ENCODE assay signal across 12 cellular contexts in the genomic region with DNA sequence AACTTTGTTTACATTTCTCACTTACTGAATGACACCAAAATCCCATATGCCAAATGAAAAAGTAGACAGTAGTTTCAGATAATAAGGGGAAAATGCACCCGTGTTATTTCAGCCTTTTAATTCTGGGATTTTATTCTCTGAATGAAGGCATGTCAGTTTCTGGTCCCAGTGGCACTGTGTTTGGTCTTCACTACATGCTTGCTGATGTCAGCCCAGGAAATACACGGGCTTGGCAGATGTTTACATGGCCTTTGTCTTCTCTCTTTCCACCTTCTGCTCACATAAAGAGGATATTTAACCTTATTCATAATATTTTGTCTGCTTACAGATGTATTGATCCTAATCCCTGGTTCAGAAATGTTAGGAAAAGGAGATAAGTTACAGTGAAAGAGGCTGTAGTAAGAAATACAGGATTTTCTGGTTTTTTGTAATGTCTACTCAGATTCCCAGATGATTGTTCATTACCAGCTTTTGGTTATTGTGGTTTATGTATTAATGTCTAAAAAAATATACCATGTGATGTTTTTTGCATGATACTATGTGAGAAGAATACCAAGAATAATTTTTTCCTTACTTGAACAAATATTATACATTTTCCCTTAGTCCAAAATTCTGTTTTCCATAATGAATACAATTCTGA. TPM values are rescaled to one million over a fixed set of nuclear protein-coding genes. Genes with fewer than 3 reads are reported as not detected.
DNase-seq lines count a peak whose midpoint lies in the region; ATAC-seq and TF ChIP-seq lines count a peak whose summit lies in the region.
"Had no signal": no experiment of that assay in that cellular context is flagged by ENCODE, and none has a peak within 500 bp of the region (broad histone marks: within the 10 kb centered on the region; RNA-seq: fewer than 3 reads in every experiment).

No MANE protein-coding gene starts in this region.

- H3K79me2 ChIP-seq in GM23338 (replicated peaks; ENCODE audit: insufficient read depth), result peaks cover 73% of the 10 kb centered on the region

- no peak for DNase-seq in GM23338 (ENCODE audit: low spot score)
- DNase-seq in fibroblast of pulmonary artery (ENCODE audit: low read depth), result peak; percentile 52
- DNase-seq in NCI-H146 treated with DMSO at 0.1 percent for 48 hours (lab: John Stamatoyannopoulos, UW; ENCODE audit: unreplicated experiment), result no peak
- no peak for DNase-seq in stimulated activated CD4-positive, alpha-beta T cell treated with anti-CD3 and anti-CD28 coated beads, Interleukin-2, amount 100 ng/mL, for 24 hours
- no peak for DNase-seq in head of caudate nucleus
- DNase-seq: activated CD4-positive, alpha-beta memory T cell treated with anti-CD3 and anti-CD28 coated beads, Interleukin-2, amount 10 ng/mL, durations not matched to agents 7 days and 5 days; naive B cell; NCI-H2107; substantia nigra had no signal

- H3K4me3 Mint-ChIP-seq in GM23338, result no peak overlapping the region
- H3K4me3 Mint-ChIP-seq: activated CD4-positive, alpha-beta memory T cell treated with anti-CD3 and anti-CD28 coated beads, Interleukin-2, amount 10 ng/mL, durations not matched to agents 7 days and 5 days; naive B cell had no signal

- H3K9me2 ChIP-seq in GM23338 (ENCODE audit: insufficient read depth), result no peaks in the 10 kb centered on the region

- H3K4me2 ChIP-seq in GM23338 (no peak overlapping the region), skeletal muscle satellite cell (ENCODE audit: low read length) (peak overlapping the region; percentile 80)

- 0 out of 2 replicates have a peak, but pooled peaks cover 3% of the 10 kb centered on the region for H4K20me1 ChIP-seq in GM23338 (replicated peaks; ENCODE audit: insufficient read depth)

- H3K4me1 Mint-ChIP-seq in GM23338, result peaks cover 32% of the 10 kb centered on the region

- peaks cover 4% of the 10 kb centered on the region; the same call in 1 of the 2 replicates for H3K36me3 ChIP-seq in GM23338 (ENCODE audit: insufficient read depth)
- H3K36me3 ChIP-seq in skeletal muscle satellite cell (ENCODE audit: insufficient read depth, low read length), result peaks cover 5% of the 10 kb centered on the region

- no peaks in the 10 kb centered on the region for H3F3A ChIP-seq in GM23338 (replicated peaks; ENCODE audit: low read depth)

- H3K9me3 ChIP-seq in skeletal muscle satellite cell (replicated peaks; ENCODE audit: low read length), result no peaks in the 10 kb centered on the region

- H3K4me1 ChIP-seq in GM23338 (ENCODE audit: insufficient read depth), result peaks cover 12% of the 10 kb centered on the region
- H3K4me1 ChIP-seq in skeletal muscle satellite cell (ENCODE audit: control insufficient read depth, insufficient read depth, low read length), result peaks cover 41% of the 10 kb centered on the region

- H3K36me3 Mint-ChIP-seq in GM23338 (ENCODE audit: low read depth), result peaks cover 10% of the 10 kb centered on the region

- H3K9me3 Mint-ChIP-seq in GM23338, result no peaks in the 10 kb centered on the region
- H3K9me3 Mint-ChIP-seq: activated CD4-positive, alpha-beta memory T cell treated with anti-CD3 and anti-CD28 coated beads, Interleukin-2, amount 10 ng/mL, durations not matched to agents 7 days and 5 days; naive B cell had no signal

- intact Hi-C loops in head of caudate nucleus (cut with DNase I), result no loop called here

- H3K9ac ChIP-seq in skeletal muscle satellite cell (ENCODE audit: low read depth, low read length), result peak overlapping the region; percentile 75

- H3K27ac Mint-ChIP-seq in GM23338, result peak overlapping the region; percentile 81; the same call in 1 of the 2 replicates
- H3K27ac Mint-ChIP-seq: activated CD4-positive, alpha-beta memory T cell treated with anti-CD3 and anti-CD28 coated beads, Interleukin-2, amount 10 ng/mL, durations not matched to agents 7 days and 5 days had no signal

- H2AFZ ChIP-seq in GM23338, result no peak overlapping the region

- TF ChIP-seq CTCF in GM23338 (conservative IDR thresholded peaks at IDR 0.05; ENCODE audit: low read depth in 2 of 2), result no peak
- no peak for TF ChIP-seq CTCF in fibroblast of pulmonary artery (IDR thresholded peaks at IDR 0.05; ENCODE audit: low read length, missing control alignments)

- H3K27me3 ChIP-seq in GM23338 (ENCODE audit: insufficient read depth) (no peaks in the 10 kb centered on the region), skeletal muscle satellite cell (ENCODE audit: control insufficient read depth, insufficient read depth, low read length) (no peaks in the 10 kb centered on the region)

- no peaks in the 10 kb centered on the region for H3K27me3 Mint-ChIP-seq in GM23338 (ENCODE audit: insufficient read depth, low read depth, poor library complexity)
- H3K27me3 Mint-ChIP-seq: activated CD4-positive, alpha-beta memory T cell treated with anti-CD3 and anti-CD28 coated beads, Interleukin-2, amount 10 ng/mL, durations not matched to agents 7 days and 5 days; naive B cell had no signal

- ATAC-seq in GM23338, result no peak
- ATAC-seq in SK-N-SH treated with all-trans-retinoic acid at 6 μM for 48 hours, result peak; percentile 75
- no peak for ATAC-seq in GM21515 (IDR thresholded peaks at IDR 0.05; ENCODE audit: unreplicated experiment)

- no peak overlapping the region for H3K27ac ChIP-seq in GM23338 (ENCODE audit: low read depth)

- no peak overlapping the region for H3K4me3 ChIP-seq in GM23338
- no peak overlapping the region for H3K4me3 ChIP-seq in fibroblast of pulmonary artery (replicated peaks; ENCODE audit: low read depth, low read length)
- peak overlapping the region; percentile 54 for H3K4me3 ChIP-seq in skeletal muscle satellite cell (ENCODE audit: low read length)

TF ChIP-seq in GM23338, 12 proteins besides CTCF, POLR2A, EP300 and RAD21 (continues in another document):
- no peak for TF ChIP-seq JUNB (IDR thresholded peaks at IDR 0.05; ENCODE audit: unreplicated experiment)
- TF ChIP-seq, protein P1, sequence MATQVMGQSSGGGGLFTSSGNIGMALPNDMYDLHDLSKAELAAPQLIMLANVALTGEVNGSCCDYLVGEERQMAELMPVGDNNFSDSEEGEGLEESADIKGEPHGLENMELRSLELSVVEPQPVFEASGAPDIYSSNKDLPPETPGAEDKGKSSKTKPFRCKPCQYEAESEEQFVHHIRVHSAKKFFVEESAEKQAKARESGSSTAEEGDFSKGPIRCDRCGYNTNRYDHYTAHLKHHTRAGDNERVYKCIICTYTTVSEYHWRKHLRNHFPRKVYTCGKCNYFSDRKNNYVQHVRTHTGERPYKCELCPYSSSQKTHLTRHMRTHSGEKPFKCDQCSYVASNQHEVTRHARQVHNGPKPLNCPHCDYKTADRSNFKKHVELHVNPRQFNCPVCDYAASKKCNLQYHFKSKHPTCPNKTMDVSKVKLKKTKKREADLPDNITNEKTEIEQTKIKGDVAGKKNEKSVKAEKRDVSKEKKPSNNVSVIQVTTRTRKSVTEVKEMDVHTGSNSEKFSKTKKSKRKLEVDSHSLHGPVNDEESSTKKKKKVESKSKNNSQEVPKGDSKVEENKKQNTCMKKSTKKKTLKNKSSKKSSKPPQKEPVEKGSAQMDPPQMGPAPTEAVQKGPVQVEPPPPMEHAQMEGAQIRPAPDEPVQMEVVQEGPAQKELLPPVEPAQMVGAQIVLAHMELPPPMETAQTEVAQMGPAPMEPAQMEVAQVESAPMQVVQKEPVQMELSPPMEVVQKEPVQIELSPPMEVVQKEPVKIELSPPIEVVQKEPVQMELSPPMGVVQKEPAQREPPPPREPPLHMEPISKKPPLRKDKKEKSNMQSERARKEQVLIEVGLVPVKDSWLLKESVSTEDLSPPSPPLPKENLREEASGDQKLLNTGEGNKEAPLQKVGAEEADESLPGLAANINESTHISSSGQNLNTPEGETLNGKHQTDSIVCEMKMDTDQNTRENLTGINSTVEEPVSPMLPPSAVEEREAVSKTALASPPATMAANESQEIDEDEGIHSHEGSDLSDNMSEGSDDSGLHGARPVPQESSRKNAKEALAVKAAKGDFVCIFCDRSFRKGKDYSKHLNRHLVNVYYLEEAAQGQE (IDR thresholded peaks at IDR 0.05; ENCODE audit: unreplicated experiment), result no peak
- no peak for TF ChIP-seq EZH2 (IDR thresholded peaks at IDR 0.05; ENCODE audit: low read depth, unreplicated experiment)

TF ChIP-seq in SK-N-SH treated with all-trans-retinoic acid at 6 μM for 48 hours, 23 proteins besides CTCF, POLR2A, EP300 and RAD21:
- no peak for TF ChIP-seq TOX (CRISPR knock-in tag; IDR thresholded peaks at IDR 0.05; ENCODE audit: borderline replicate concordance)

RNA-seq across cellular contexts. Expression of a gene that starts 27.7 kb away (rescaled TPM):
- 41.5 and 45.2 TPM in 2 replicates for total RNA-seq in GM23338 (2014; rRNA removed; shearing (Covaris generic))
- 16.8 and 18.8 TPM in 2 replicates for polyA plus RNA-seq in GM23338 (2016; fragmentation: Nextera tagmentation; extraction: Ambion mirVana)
- 24.7 and 34.0 TPM in 2 replicates for total RNA-seq in skeletal muscle satellite cell (2012; rRNA removed)
